8 cellular contexts compared by ENCODE assay signal in the genomic region with DNA sequence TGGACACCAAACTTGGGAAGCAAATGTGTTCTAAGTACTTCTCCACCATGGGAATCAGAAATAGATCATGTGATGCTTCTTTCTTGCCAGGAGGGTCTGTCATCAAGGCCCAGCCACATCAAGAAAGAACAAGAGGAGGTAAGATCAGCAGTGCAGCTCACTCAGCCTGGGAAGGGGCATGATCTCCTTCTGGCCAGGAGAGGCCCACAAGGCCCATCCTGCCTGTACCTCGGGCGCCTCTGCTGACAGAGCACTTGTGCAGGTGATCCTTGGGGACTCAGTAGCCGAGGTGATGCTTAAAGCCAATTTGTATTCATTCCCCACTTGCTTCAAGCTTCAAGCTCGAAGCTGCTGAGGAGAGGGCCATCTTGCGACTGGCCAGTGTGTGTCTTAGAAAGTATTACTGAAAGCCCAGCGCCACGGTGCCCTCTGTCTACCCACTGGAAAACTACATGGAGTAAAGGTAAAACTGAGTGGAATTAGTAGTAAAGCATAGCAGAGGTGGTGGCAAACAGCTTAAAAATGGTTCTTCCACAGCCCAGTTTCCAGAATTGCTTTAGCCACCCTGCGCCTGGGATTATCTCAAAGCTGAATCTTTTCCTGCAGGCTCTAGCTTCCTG. TPM values are rescaled to one million over a fixed set of nuclear protein-coding genes. Genes with fewer than 3 reads are reported as not detected.
DNase-seq lines count a peak whose midpoint lies in the region; ATAC-seq, FAIRE-seq and TF ChIP-seq lines count a peak whose summit lies in the region.

No MANE protein-coding gene starts in this region.

- 92% methylated on average over 8 of the region's 8 CpGs for WGBS in sigmoid colon, 2 donors
- 94% methylated on average over 7 of the region's 8 CpGs for WGBS in suprapubic skin

- TF ChIP-seq EP300 in sigmoid colon (IDR thresholded peaks at IDR 0.05) (no peak), suprapubic skin (IDR thresholded peaks at IDR 0.05) (no peak)

- H3K9me3 ChIP-seq in MG63 (no peaks in the 10 kb centered on the region), mucosa of descending colon (no peaks in the 10 kb centered on the region), sigmoid colon (no peaks in the 10 kb centered on the region), suprapubic skin (no peaks in the 10 kb centered on the region)

- no peak overlapping the region for H3K27ac ChIP-seq in sigmoid colon
- no peak overlapping the region for H3K27ac ChIP-seq in suprapubic skin

- ATAC-seq in mucosa of descending colon (peak; percentile 33), HG03280 (IDR thresholded peaks at IDR 0.05; ENCODE audit: unreplicated experiment) (no peak), GM21619 (IDR thresholded peaks at IDR 0.05; ENCODE audit: unreplicated experiment) (no peak)

- TF ChIP-seq POLR2A in sigmoid colon (IDR thresholded peaks at IDR 0.05) (no peak), suprapubic skin (IDR thresholded peaks at IDR 0.05) (no peak)

- H3K27me3 ChIP-seq in MG63 (no peaks in the 10 kb centered on the region), sigmoid colon (no peaks in the 10 kb centered on the region), suprapubic skin (no peaks in the 10 kb centered on the region)

- TF ChIP-seq CTCF in D721Med (IDR thresholded peaks at IDR 0.05; ENCODE audit: insufficient read depth, missing control alignments) = peak; percentile 32
- peak; percentile 70 for TF ChIP-seq CTCF in choroid plexus epithelial cell (conservative IDR thresholded peaks at IDR 0.05; ENCODE audit: low read depth, low read length)
- TF ChIP-seq CTCF in mucosa of descending colon (IDR thresholded peaks at IDR 0.05) = no peak
- no peak for TF ChIP-seq CTCF in sigmoid colon (IDR thresholded peaks at IDR 0.05)
- peak in 1 of 2 donors; percentile 31 for TF ChIP-seq CTCF in suprapubic skin (IDR thresholded peaks at IDR 0.05)

- H3K36me3 ChIP-seq in MG63 (peaks cover 2% of the 10 kb centered on the region; the same call in 1 of the 2 replicates), mucosa of descending colon (ENCODE audit: low read depth) (no peaks in the 10 kb centered on the region), sigmoid colon (peaks cover 20 to 69% (median 28%) of the 10 kb centered on the region in 4 donors), suprapubic skin (peaks cover 13% of the 10 kb centered on the region)

- H3K4me3 ChIP-seq in MG63 (no peak overlapping the region), choroid plexus epithelial cell (ENCODE audit: low read depth, low read length) (no peak overlapping the region), mucosa of descending colon (no peak overlapping the region), sigmoid colon (no peak overlapping the region), suprapubic skin (no peak overlapping the region)

- no peak for FAIRE-seq in D721Med (lab: Jason Lieb, UNC)

- H3K4me1 ChIP-seq in mucosa of descending colon (ENCODE audit: low read depth) (peaks cover 14% of the 10 kb centered on the region), sigmoid colon (peaks cover 0 to 15% (median 2%) of the 10 kb centered on the region in 4 donors), suprapubic skin (peaks cover 11% of the 10 kb centered on the region)

- intact Hi-C loops in mucosa of descending colon (cut with DNase I, micrococcal nuclease) (no loop called here), sigmoid colon (cut with DNase I) (no loop called here)

- DNase-seq in D721Med (ENCODE audit: insufficient read length, low spot score) = no peak
- DNase-seq in MG63 = peak; percentile 11
- DNase-seq in choroid plexus epithelial cell (ENCODE audit: low read depth) = peak; percentile 65
- peak in 1 of 3 donors; percentile 49 for DNase-seq in mucosa of descending colon
- DNase-seq in sigmoid colon = no peak
- DNase-seq in suprapubic skin (ENCODE audit: low spot score in 2 of 2) = no peak

RNA-seq across cellular contexts. Expression of a gene that starts 26.2 kb away (rescaled TPM):
- total RNA-seq in MG63 (2014; rRNA removed; shearing (Covaris generic); ENCODE audit: low replicate concordance) = 76.2 and 77.2 TPM in 2 replicates
- total RNA-seq in mucosa of descending colon (100 to 1,000 TPM; 108 to 140 (median 131) TPM), sigmoid colon (10 to 100 TPM; 33.5 to 76.0 (median 53.7) TPM), suprapubic skin (10 to 100 TPM; 28.2 to 63.5 (median 54.4) TPM)
- polyA plus RNA-seq in sigmoid colon = 100 to 1,000 TPM; 108 to 152 (median 141) TPM

RNA-seq across cellular contexts. Expression of a gene that starts 53.3 kb away (rescaled TPM):
- total RNA-seq in MG63 (2014; rRNA removed; shearing (Covaris generic); ENCODE audit: low replicate concordance) = 2.3 and 4.6 TPM in 2 replicates
- total RNA-seq in mucosa of descending colon (10 to 100 TPM; 21.7 to 32.5 (median 28.8) TPM), sigmoid colon (10 to 100 TPM; 26.4 to 52.9 (median 29.9) TPM), suprapubic skin (1 to 10 TPM; 1.0 to 4.3 (median 2.6) TPM)
- 1 to 10 TPM in 2 of 3 donors, under 1 TPM in 1; 0.46 to 9.0 (median 4.8) TPM for polyA plus RNA-seq in sigmoid colon

Comparison
In these comparisons a context has a peak if more than half of its experiments do, and no peak if none do; other contexts are left out.
1. DNase-seq: peak in MG63 (single experiment) and choroid plexus epithelial cell (single experiment); none in D721Med (single experiment), sigmoid colon (single experiment) and suprapubic skin (0 of 2).
2. CTCF ChIP-seq: peak in D721Med (single experiment) and choroid plexus epithelial cell (single experiment); none in mucosa of descending colon (single experiment) and sigmoid colon (0 of 4).